Comparison of ENCODE assay signal across 1 cellular context in the genomic region with DNA sequence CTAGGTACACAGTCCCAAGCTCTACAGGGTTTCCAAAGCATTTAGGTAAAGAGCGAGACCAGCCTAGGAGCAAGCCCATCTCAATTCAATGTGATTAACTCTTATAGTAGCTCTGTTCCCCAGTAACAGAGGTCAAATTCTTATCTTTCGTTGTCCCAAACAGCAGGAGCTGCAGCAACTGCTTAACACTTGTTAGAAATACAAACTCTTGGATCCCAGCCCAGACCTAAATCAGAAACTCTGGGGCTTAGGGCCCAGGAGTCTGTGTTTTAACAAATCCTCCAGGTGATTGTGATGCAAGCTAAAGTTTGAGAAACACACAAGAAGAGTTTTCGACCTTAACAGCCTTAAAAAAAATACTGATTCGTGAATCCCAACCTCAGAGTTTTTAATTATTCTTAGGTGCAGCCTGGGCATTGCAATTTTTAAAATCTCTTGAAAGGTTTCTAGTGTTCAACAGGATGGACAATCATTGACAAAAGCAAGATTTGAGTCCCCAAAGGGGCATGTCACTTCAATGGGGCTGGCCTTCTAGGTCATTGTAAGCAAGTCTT.
TF ChIP-seq lines count a peak whose summit lies in the region.

No MANE protein-coding gene starts in this region.

TF ChIP-seq in HEK293, 187 proteins besides CTCF, POLR2A, EP300 and RAD21 (continued from another document):
- TF ChIP-seq, protein P1, sequence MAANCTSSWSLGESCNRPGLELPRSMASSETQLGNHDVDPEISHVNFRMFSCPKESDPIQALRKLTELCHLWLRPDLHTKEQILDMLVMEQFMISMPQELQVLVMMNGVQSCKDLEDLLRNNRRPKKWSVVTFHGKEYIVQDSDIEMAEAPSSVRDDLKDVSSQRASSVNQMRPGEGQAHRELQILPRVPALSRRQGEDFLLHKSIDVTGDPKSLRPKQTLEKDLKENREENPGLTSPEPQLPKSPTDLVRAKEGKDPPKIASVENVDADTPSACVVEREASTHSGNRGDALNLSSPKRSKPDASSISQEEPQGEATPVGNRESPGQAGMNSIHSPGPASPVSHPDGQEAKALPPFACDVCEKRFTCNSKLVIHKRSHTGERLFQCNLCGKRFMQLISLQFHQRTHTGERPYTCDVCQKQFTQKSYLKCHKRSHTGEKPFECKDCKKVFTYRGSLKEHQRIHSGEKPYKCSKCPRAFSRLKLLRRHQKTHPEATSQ (tag by site-specific recombination; IDR thresholded peaks at IDR 0.05): no peak
- TF ChIP-seq ZNF670 (tag by site-specific recombination; IDR thresholded peaks at IDR 0.05; ENCODE audit: low read depth) (no peak), ZNF133 (tag by site-specific recombination; IDR thresholded peaks at IDR 0.05) (no peak), ZNF501 (tag by site-specific recombination; IDR thresholded peaks at IDR 0.05) (no peak), HOXA7 (CRISPR knock-in tag; IDR thresholded peaks at IDR 0.05; ENCODE audit: borderline replicate concordance) (no peak), ZNF341 (tag by site-specific recombination; IDR thresholded peaks at IDR 0.05; ENCODE audit: low read depth) (no peak), ZBTB21 (tag by site-specific recombination; IDR thresholded peaks at IDR 0.05) (no peak), ZNF843 (tag by site-specific recombination; IDR thresholded peaks at IDR 0.05) (no peak), ZNF521 (tag by site-specific recombination; IDR thresholded peaks at IDR 0.05) (no peak), ZNF561 (tag by site-specific recombination; IDR thresholded peaks at IDR 0.05; ENCODE audit: borderline replicate concordance) (no peak), PRDM1 (tag by site-specific recombination; IDR thresholded peaks at IDR 0.05) (no peak), ZSCAN30 (tag by site-specific recombination; IDR thresholded peaks at IDR 0.05) (no peak), ZNF785 (tag by site-specific recombination; IDR thresholded peaks at IDR 0.05) (no peak), ZNF114 (tag by site-specific recombination; IDR thresholded peaks at IDR 0.05) (no peak), ZBTB20 (tag by site-specific recombination; IDR thresholded peaks at IDR 0.05) (peak; percentile 91), BCL11A (tag by site-specific recombination; IDR thresholded peaks at IDR 0.05; ENCODE audit: low read depth) (no peak), ZNF621 (tag by site-specific recombination; IDR thresholded peaks at IDR 0.05) (no peak), ZNF555 (tag by site-specific recombination; conservative IDR thresholded peaks at IDR 0.05) (no peak), KLF8 (tag by site-specific recombination; IDR thresholded peaks at IDR 0.05) (no peak), ZNF24 (tag by site-specific recombination; IDR thresholded peaks at IDR 0.05) (no peak), ZNF791 (tag by site-specific recombination; IDR thresholded peaks at IDR 0.05) (no peak), ZNF10 (tag by site-specific recombination; IDR thresholded peaks at IDR 0.05) (peak; percentile 90), ZNF473 (tag by site-specific recombination; IDR thresholded peaks at IDR 0.05) (no peak), ZNF548 (tag by site-specific recombination; IDR thresholded peaks at IDR 0.05) (no peak), FEZF1 (tag by site-specific recombination; IDR thresholded peaks at IDR 0.05) (0 out of 2 replicates have a peak, but pooled peaks have one; percentile 17), ZNF660 (tag by site-specific recombination; IDR thresholded peaks at IDR 0.05) (peak; percentile 93; the same call in 1 of the 2 replicates), KLF10 (tag by site-specific recombination; IDR thresholded peaks at IDR 0.05) (no peak)
- TF ChIP-seq, protein P2, sequence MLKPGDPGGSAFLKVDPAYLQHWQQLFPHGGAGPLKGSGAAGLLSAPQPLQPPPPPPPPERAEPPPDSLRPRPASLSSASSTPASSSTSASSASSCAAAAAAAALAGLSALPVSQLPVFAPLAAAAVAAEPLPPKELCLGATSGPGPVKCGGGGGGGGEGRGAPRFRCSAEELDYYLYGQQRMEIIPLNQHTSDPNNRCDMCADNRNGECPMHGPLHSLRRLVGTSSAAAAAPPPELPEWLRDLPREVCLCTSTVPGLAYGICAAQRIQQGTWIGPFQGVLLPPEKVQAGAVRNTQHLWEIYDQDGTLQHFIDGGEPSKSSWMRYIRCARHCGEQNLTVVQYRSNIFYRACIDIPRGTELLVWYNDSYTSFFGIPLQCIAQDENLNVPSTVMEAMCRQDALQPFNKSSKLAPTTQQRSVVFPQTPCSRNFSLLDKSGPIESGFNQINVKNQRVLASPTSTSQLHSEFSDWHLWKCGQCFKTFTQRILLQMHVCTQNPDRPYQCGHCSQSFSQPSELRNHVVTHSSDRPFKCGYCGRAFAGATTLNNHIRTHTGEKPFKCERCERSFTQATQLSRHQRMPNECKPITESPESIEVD (tag by site-specific recombination; IDR thresholded peaks at IDR 0.05): no peak
- TF ChIP-seq, protein P3, sequence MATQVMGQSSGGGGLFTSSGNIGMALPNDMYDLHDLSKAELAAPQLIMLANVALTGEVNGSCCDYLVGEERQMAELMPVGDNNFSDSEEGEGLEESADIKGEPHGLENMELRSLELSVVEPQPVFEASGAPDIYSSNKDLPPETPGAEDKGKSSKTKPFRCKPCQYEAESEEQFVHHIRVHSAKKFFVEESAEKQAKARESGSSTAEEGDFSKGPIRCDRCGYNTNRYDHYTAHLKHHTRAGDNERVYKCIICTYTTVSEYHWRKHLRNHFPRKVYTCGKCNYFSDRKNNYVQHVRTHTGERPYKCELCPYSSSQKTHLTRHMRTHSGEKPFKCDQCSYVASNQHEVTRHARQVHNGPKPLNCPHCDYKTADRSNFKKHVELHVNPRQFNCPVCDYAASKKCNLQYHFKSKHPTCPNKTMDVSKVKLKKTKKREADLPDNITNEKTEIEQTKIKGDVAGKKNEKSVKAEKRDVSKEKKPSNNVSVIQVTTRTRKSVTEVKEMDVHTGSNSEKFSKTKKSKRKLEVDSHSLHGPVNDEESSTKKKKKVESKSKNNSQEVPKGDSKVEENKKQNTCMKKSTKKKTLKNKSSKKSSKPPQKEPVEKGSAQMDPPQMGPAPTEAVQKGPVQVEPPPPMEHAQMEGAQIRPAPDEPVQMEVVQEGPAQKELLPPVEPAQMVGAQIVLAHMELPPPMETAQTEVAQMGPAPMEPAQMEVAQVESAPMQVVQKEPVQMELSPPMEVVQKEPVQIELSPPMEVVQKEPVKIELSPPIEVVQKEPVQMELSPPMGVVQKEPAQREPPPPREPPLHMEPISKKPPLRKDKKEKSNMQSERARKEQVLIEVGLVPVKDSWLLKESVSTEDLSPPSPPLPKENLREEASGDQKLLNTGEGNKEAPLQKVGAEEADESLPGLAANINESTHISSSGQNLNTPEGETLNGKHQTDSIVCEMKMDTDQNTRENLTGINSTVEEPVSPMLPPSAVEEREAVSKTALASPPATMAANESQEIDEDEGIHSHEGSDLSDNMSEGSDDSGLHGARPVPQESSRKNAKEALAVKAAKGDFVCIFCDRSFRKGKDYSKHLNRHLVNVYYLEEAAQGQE (tag by site-specific recombination; IDR thresholded peaks at IDR 0.05): no peak
- TF ChIP-seq, protein P4, sequence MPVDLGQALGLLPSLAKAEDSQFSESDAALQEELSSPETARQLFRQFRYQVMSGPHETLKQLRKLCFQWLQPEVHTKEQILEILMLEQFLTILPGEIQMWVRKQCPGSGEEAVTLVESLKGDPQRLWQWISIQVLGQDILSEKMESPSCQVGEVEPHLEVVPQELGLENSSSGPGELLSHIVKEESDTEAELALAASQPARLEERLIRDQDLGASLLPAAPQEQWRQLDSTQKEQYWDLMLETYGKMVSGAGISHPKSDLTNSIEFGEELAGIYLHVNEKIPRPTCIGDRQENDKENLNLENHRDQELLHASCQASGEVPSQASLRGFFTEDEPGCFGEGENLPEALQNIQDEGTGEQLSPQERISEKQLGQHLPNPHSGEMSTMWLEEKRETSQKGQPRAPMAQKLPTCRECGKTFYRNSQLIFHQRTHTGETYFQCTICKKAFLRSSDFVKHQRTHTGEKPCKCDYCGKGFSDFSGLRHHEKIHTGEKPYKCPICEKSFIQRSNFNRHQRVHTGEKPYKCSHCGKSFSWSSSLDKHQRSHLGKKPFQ (tag by site-specific recombination; IDR thresholded peaks at IDR 0.05): no peak
- TF ChIP-seq, protein P5, sequence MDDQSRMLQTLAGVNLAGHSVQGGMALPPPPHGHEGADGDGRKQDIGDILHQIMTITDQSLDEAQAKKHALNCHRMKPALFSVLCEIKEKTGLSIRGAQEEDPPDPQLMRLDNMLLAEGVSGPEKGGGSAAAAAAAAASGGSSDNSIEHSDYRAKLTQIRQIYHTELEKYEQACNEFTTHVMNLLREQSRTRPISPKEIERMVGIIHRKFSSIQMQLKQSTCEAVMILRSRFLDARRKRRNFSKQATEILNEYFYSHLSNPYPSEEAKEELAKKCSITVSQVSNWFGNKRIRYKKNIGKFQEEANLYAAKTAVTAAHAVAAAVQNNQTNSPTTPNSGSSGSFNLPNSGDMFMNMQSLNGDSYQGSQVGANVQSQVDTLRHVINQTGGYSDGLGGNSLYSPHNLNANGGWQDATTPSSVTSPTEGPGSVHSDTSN (CRISPR knock-in tag; IDR thresholded peaks at IDR 0.05): no peak
- TF ChIP-seq, protein P6, sequence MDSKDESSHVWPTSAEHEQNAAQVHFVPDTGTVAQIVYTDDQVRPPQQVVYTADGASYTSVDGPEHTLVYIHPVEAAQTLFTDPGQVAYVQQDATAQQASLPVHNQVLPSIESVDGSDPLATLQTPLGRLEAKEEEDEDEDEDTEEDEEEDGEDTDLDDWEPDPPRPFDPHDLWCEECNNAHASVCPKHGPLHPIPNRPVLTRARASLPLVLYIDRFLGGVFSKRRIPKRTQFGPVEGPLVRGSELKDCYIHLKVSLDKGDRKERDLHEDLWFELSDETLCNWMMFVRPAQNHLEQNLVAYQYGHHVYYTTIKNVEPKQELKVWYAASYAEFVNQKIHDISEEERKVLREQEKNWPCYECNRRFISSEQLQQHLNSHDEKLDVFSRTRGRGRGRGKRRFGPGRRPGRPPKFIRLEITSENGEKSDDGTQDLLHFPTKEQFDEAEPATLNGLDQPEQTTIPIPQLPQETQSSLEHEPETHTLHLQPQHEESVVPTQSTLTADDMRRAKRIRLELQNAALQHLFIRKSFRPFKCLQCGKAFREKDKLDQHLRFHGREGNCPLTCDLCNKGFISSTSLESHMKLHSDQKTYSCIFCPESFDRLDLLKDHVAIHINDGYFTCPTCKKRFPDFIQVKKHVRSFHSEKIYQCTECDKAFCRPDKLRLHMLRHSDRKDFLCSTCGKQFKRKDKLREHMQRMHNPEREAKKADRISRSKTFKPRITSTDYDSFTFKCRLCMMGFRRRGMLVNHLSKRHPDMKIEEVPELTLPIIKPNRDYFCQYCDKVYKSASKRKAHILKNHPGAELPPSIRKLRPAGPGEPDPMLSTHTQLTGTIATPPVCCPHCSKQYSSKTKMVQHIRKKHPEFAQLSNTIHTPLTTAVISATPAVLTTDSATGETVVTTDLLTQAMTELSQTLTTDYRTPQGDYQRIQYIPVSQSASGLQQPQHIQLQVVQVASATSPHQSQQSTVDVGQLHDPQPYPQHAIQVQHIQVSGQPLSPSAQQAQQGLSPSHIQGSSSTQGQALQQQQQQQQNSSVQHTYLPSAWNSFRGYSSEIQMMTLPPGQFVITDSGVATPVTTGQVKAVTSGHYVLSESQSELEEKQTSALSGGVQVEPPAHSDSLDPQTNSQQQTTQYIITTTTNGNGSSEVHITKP (tag by site-specific recombination; IDR thresholded peaks at IDR 0.05): no peak
- TF ChIP-seq, protein P7, sequence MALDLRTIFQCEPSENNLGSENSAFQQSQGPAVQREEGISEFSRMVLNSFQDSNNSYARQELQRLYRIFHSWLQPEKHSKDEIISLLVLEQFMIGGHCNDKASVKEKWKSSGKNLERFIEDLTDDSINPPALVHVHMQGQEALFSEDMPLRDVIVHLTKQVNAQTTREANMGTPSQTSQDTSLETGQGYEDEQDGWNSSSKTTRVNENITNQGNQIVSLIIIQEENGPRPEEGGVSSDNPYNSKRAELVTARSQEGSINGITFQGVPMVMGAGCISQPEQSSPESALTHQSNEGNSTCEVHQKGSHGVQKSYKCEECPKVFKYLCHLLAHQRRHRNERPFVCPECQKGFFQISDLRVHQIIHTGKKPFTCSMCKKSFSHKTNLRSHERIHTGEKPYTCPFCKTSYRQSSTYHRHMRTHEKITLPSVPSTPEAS (tag by site-specific recombination; IDR thresholded peaks at IDR 0.05): no peak
- TF ChIP-seq, protein P8, sequence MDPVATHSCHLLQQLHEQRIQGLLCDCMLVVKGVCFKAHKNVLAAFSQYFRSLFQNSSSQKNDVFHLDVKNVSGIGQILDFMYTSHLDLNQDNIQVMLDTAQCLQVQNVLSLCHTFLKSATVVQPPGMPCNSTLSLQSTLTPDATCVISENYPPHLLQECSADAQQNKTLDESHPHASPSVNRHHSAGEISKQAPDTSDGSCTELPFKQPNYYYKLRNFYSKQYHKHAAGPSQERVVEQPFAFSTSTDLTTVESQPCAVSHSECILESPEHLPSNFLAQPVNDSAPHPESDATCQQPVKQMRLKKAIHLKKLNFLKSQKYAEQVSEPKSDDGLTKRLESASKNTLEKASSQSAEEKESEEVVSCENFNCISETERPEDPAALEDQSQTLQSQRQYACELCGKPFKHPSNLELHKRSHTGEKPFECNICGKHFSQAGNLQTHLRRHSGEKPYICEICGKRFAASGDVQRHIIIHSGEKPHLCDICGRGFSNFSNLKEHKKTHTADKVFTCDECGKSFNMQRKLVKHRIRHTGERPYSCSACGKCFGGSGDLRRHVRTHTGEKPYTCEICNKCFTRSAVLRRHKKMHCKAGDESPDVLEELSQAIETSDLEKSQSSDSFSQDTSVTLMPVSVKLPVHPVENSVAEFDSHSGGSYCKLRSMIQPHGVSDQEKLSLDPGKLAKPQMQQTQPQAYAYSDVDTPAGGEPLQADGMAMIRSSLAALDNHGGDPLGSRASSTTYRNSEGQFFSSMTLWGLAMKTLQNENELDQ (tag by site-specific recombination; IDR thresholded peaks at IDR 0.05; ENCODE audit: low read depth): no peak
